ENCODE assay signal across 1 cellular context in genomic region chr6:43629505-43630300, GRCh38.
TF ChIP-seq lines count a peak whose summit lies in the region.

No MANE protein-coding gene starts in this region.

TF ChIP-seq in K562, 482 proteins besides CTCF, POLR2A, EP300 and RAD21 (continued from another document and continues in another):
- TF ChIP-seq ZBTB40 (IDR thresholded peaks at IDR 0.05) (peak; percentile 48; the same call in 1 of the 2 replicates), ZBTB40 (CRISPR knock-in tag; IDR thresholded peaks at IDR 0.05) (no peak; the same call in 1 of the 2 replicates), ZNF239 (CRISPR knock-in tag; IDR thresholded peaks at IDR 0.05) (no peak), THRA (IDR thresholded peaks at IDR 0.05) (no peak), RBM39 (optimal IDR thresholded peaks at IDR 0.05; ENCODE audit: low read depth, low read length) (peak; percentile 35), RERE (CRISPR knock-in tag; IDR thresholded peaks at IDR 0.05; ENCODE audit: borderline replicate concordance) (no peak), SIRT6 (IDR thresholded peaks at IDR 0.05; ENCODE audit: low read depth, low read length) (peak; percentile 57), BCL6 (CRISPR knock-in tag; IDR thresholded peaks at IDR 0.05) (no peak), SRF (CRISPR knock-in tag; IDR thresholded peaks at IDR 0.05) (peak in 1 of 2 experiments; percentile 84; a peak in 3 of 4 replicates), ZNF23 (CRISPR knock-in tag; IDR thresholded peaks at IDR 0.05) (peak; percentile 65; the same call in 1 of the 2 replicates), SMARCB1 (IDR thresholded peaks at IDR 0.05; ENCODE audit: insufficient read length, low read depth) (no peak), NCOA6 (IDR thresholded peaks at IDR 0.05) (no peak), SLC30A9 (CRISPR knock-in tag; IDR thresholded peaks at IDR 0.05) (no peak), GATAD2B (IDR thresholded peaks at IDR 0.05; ENCODE audit: borderline replicate concordance) (no peak), ZNF354B (CRISPR knock-in tag; IDR thresholded peaks at IDR 0.05) (no peak), ELF1 (tag; IDR thresholded peaks at IDR 0.05) (no peak; the same call in 1 of the 2 replicates), ZHX1 (conservative IDR thresholded peaks at IDR 0.05; ENCODE audit: low read length) (no peak), CBX1 (IDR thresholded peaks at IDR 0.05; ENCODE audit: low read depth) (peak; percentile 80), POLR2G (IDR thresholded peaks at IDR 0.05; ENCODE audit: low read depth, low read length) (peak; percentile 84), U2AF2 (optimal IDR thresholded peaks at IDR 0.05; ENCODE audit: low read depth, low read length) (no peak), OTX1 (CRISPR knock-in tag; IDR thresholded peaks at IDR 0.05) (peak; percentile 53; the same call in 1 of the 2 replicates), MCM5 (IDR thresholded peaks at IDR 0.05; ENCODE audit: low read depth) (no peak), ZKSCAN3 (CRISPR knock-in tag; IDR thresholded peaks at IDR 0.05) (no peak), NEUROD1 (IDR thresholded peaks at IDR 0.05; ENCODE audit: borderline replicate concordance, low read depth, low read length, partially characterized antibody) (peak; percentile 48), ZNF583 (CRISPR knock-in tag; IDR thresholded peaks at IDR 0.05) (no peak), ZNF134 (CRISPR knock-in tag; conservative IDR thresholded peaks at IDR 0.05) (peak; percentile 5; the same call in 1 of the 2 replicates), SP2 (IDR thresholded peaks at IDR 0.05; ENCODE audit: extremely low read depth, low read depth, low read length, poor library complexity, severe bottlenecking) (no peak), KAT8 (IDR thresholded peaks at IDR 0.05; ENCODE audit: low read depth) (no peak)
